Comparison of ENCODE assay signal across 8 cellular contexts in the genomic region with DNA sequence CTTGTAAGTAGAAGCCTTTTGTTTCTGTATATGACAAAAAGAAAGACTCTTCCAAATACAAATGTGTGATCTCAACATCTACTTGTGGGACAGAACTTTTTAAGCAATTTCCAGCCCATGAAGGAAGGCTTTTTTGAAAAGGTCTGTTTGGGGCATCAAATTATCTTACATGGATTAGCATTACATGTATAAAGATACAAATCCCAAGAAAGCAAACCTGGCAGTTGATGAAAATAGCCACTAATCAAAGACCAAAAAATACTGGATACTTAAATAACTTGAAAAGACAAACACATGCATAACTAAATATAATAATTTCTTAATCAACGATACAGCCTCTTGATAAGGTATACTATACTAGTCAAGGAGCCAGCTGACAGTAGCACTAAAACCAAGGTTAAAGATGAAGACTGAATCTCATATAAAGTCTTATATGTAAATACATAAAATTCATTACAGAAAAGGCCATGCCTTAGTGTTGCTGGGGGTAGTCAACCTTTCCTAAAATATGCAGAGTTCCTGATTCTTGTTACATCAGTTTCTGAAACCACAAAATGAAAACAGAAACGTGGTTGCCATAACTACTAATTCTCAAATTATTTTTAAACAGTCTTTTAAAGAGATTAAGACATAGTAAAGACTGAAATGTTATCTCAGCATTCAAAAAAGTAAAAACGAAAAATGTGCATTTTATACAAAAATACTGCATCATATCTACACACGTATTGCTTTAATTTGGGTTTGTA. TPM values are rescaled to one million over a fixed set of nuclear protein-coding genes. Genes with fewer than 3 reads are reported as not detected.
DNase-seq lines count a peak whose midpoint lies in the region; ATAC-seq and TF ChIP-seq lines count a peak whose summit lies in the region.

No MANE protein-coding gene starts in this region.

- peak; percentile 35 for ATAC-seq in CD4-positive, alpha-beta T cell (ENCODE audit: poor library complexity)
- no peak for ATAC-seq in left lobe of liver

- peaks cover 37% of the 10 kb centered on the region for H3K36me3 Mint-ChIP-seq in CD4-positive, alpha-beta T cell (ENCODE audit: low read depth)
- peaks cover 59% of the 10 kb centered on the region for H3K36me3 Mint-ChIP-seq in HFFc6 (ENCODE audit: low read depth)

- POLR2A ChIA-PET in CD4-positive, alpha-beta T cell (lab: Charles Lee): no interaction called here

- intact Hi-C loops in CD4-positive, alpha-beta T cell (cut with DNase I, micrococcal nuclease): no loop called here

- H3K9ac ChIP-seq in SK-N-MC (ENCODE audit: insufficient read length): peak overlapping the region; percentile 76

- peaks cover 80% of the 10 kb centered on the region for H3K4me1 Mint-ChIP-seq in CD4-positive, alpha-beta T cell (ENCODE audit: low read depth)
- H3K4me1 Mint-ChIP-seq in HFFc6 (ENCODE audit: low read depth): peaks cover 63% of the 10 kb centered on the region

- DNase-seq in CD4-positive, alpha-beta T cell: no peak
- DNase-seq in HFFc6: peak; percentile 74
- no peak for DNase-seq in SK-N-MC (ENCODE audit: low read depth, low spot score)
- DNase-seq in epithelial cell of proximal tubule (ENCODE audit: low read depth): no peak
- no peak for DNase-seq in skeletal muscle cell (ENCODE audit: low read depth)
- no peak for DNase-seq in NCI-H187 treated with DMSO at 0.1 percent for 48 hours (lab: John Stamatoyannopoulos, UW)
- DNase-seq in activated CD8-positive, alpha-beta memory T cell treated with anti-CD3 and anti-CD28 coated beads, Interleukin-2, amount 50 U/mL, for 48 hours: no peak
- DNase-seq in left lobe of liver (ENCODE audit: low spot score): no peak

- no peaks in the 10 kb centered on the region for H3K36me3 ChIP-seq in SK-N-MC (ENCODE audit: insufficient read depth, low read length)

- CTCF ChIA-PET in CD4-positive, alpha-beta T cell (lab: Charles Lee): no interaction called here

- no peak for TF ChIP-seq CTCF in CD4-positive, alpha-beta T cell (IDR thresholded peaks at IDR 0.05)
- TF ChIP-seq CTCF in HFFc6 (IDR thresholded peaks at IDR 0.05) (no peak), epithelial cell of proximal tubule (conservative IDR thresholded peaks at IDR 0.05; ENCODE audit: low read depth, low read length) (no peak)

- H3K4me3 ChIP-seq in SK-N-MC (peak overlapping the region; percentile 75), epithelial cell of proximal tubule (ENCODE audit: low read depth, low read length) (peak overlapping the region; percentile 47), skeletal muscle cell (ENCODE audit: low read depth, low read length) (peak overlapping the region; percentile 66)

- H3K27me3 Mint-ChIP-seq in CD4-positive, alpha-beta T cell: no peaks in the 10 kb centered on the region
- H3K27me3 Mint-ChIP-seq in HFFc6 (ENCODE audit: insufficient read depth): peaks cover 13% of the 10 kb centered on the region

- no peaks in the 10 kb centered on the region for H3K9me3 Mint-ChIP-seq in CD4-positive, alpha-beta T cell
- peaks cover 17% of the 10 kb centered on the region for H3K9me3 Mint-ChIP-seq in HFFc6

- peak overlapping the region; percentile 29 for H3K27ac ChIP-seq in CD4-positive, alpha-beta T cell (ENCODE audit: low read depth, low read length)
- peak overlapping the region; percentile 92 for H3K27ac ChIP-seq in SK-N-MC

- H3K4me3 Mint-ChIP-seq in CD4-positive, alpha-beta T cell: peak overlapping the region; percentile 21
- H3K4me3 Mint-ChIP-seq in HFFc6: peak overlapping the region; percentile 94

- H3K27ac Mint-ChIP-seq in CD4-positive, alpha-beta T cell: peak overlapping the region; percentile 70
- peak overlapping the region; percentile 98 for H3K27ac Mint-ChIP-seq in HFFc6

- no peaks in the 10 kb centered on the region for H3K9me3 ChIP-seq in CD4-positive, alpha-beta T cell (ENCODE audit: control insufficient read depth, low read length)
- no peaks in the 10 kb centered on the region for H3K9me3 ChIP-seq in SK-N-MC (ENCODE audit: low read depth, low read length)

- no peaks in the 10 kb centered on the region for H3K27me3 ChIP-seq in CD4-positive, alpha-beta T cell (ENCODE audit: control insufficient read depth, insufficient read depth, low read length)

RNA-seq across cellular contexts. Expression of gene ANKRD28, which starts 2.0 kb away (rescaled TPM):
- total RNA-seq in CD4-positive, alpha-beta T cell: 10 to 100 TPM; 36.6 to 43.1 TPM
- 10 to 100 TPM; 80.4 to 96.3 (median 90.4) TPM for total RNA-seq in HFFc6 (2021; fragmentation: NEBNext Ultra II Directional; extraction: Animal tissue kit (Norgen Biotek cat#: 25700))
- total RNA-seq in epithelial cell of proximal tubule (17.3 and 25.7 TPM in 2 replicates), left lobe of liver (27.2 TPM)
